ENCODE assay signal across 15 cellular contexts in genomic region chr1:94113592-94114322, GRCh38. TPM values are rescaled to one million over a fixed set of nuclear protein-coding genes. Genes with fewer than 3 reads are reported as not detected.
"Had no signal": no experiment of that assay in that cellular context is flagged by ENCODE, and none has a peak within 500 bp of the region (broad histone marks: within the 10 kb centered on the region; RNA-seq: fewer than 3 reads in every experiment).

No MANE protein-coding gene starts in this region.

- H3K4me3 Mint-ChIP-seq: activated B cell treated with CpG ODN at 0.5 μM for 24 hours; activated CD4-positive, alpha-beta T cell treated with anti-CD3 and anti-CD28 coated beads, Interleukin-2, amount 10 ng/mL, durations not matched to agents 7 days and 5 days; effector memory CD8-positive, alpha-beta T cell; nephron progenitor cell had no signal

- H3K36me3 Mint-ChIP-seq: activated naive CD4-positive, alpha-beta T cell treated with anti-CD3 and anti-CD28 coated beads, Interleukin-2, amount 50 U/mL, for 72 hours had no signal

- H3K9me3 Mint-ChIP-seq: activated B cell treated with CpG ODN at 0.5 μM for 24 hours; activated CD4-positive, alpha-beta T cell treated with anti-CD3 and anti-CD28 coated beads, Interleukin-2, amount 10 ng/mL, durations not matched to agents 7 days and 5 days; activated naive CD4-positive, alpha-beta T cell treated with anti-CD3 and anti-CD28 coated beads, Interleukin-2, amount 50 U/mL, for 72 hours; effector memory CD8-positive, alpha-beta T cell; nephron progenitor cell had no signal

- H3K4me3 ChIP-seq: body of pancreas, pancreas, stomach had no signal

- H3K4me1 ChIP-seq: body of pancreas, pancreas, stomach had no signal

- H3K27ac Mint-ChIP-seq: activated B cell treated with CpG ODN at 0.5 μM for 24 hours; activated CD4-positive, alpha-beta T cell treated with anti-CD3 and anti-CD28 coated beads, Interleukin-2, amount 10 ng/mL, durations not matched to agents 7 days and 5 days; activated naive CD4-positive, alpha-beta T cell treated with anti-CD3 and anti-CD28 coated beads, Interleukin-2, amount 50 U/mL, for 72 hours; effector memory CD8-positive, alpha-beta T cell; nephron progenitor cell had no signal

- H3K4me1 Mint-ChIP-seq: activated B cell treated with CpG ODN at 0.5 μM for 24 hours; activated CD4-positive, alpha-beta T cell treated with anti-CD3 and anti-CD28 coated beads, Interleukin-2, amount 10 ng/mL, durations not matched to agents 7 days and 5 days had no signal

- H3K27me3 ChIP-seq: body of pancreas, pancreas had no signal

- DNase-seq: activated B cell treated with CpG ODN at 0.5 μM for 24 hours; activated CD4-positive, alpha-beta T cell treated with anti-CD3 and anti-CD28 coated beads, Interleukin-2, amount 10 ng/mL, durations not matched to agents 7 days and 5 days; activated effector memory CD4-positive, alpha-beta T cell treated with Interleukin-2 at 50 U/mL for 16 hours; activated T-cell treated with anti-CD3 and anti-CD28 coated beads, Interleukin-2, amount 50 U/mL, for 1 hour; amniotic stem cell; body of pancreas; effector memory CD8-positive, alpha-beta T cell; erythroblast; hypothalamus; left colon; nephron progenitor cell; pancreas; stimulated activated CD4-positive, alpha-beta T cell treated with anti-CD3 and anti-CD28 coated beads, Interleukin-4, amount 100 ng/mL, for 4 hours; stomach had no signal

- H3K27ac ChIP-seq: body of pancreas, pancreas, stomach had no signal

- H3K9me3 ChIP-seq: body of pancreas, pancreas, stomach had no signal

- H3K36me3 ChIP-seq: pancreas, stomach had no signal

RNA-seq across cellular contexts. Expression of gene ABCA4, which starts 7.2 kb away (rescaled TPM):
- total RNA-seq: activated B cell treated with CpG ODN at 0.5 μM for 24 hours; activated CD4-positive, alpha-beta T cell treated with anti-CD3 and anti-CD28 coated beads, Interleukin-2, amount 10 ng/mL, durations not matched to agents 7 days and 5 days; activated naive CD4-positive, alpha-beta T cell treated with anti-CD3 and anti-CD28 coated beads, Interleukin-2, amount 50 U/mL, for 72 hours had no signal
